ENCODE assay signal across 26 cellular contexts in genomic region chr4:20462426-20463175, GRCh38.
DNase-seq lines count a peak whose midpoint lies in the region; ATAC-seq and TF ChIP-seq lines count a peak whose summit lies in the region.
"Had no signal": no experiment of that assay in that cellular context is flagged by ENCODE, and none has a peak within 500 bp of the region (broad histone marks: within the 10 kb centered on the region; RNA-seq: fewer than 3 reads in every experiment).

No MANE protein-coding gene starts in this region.

- H3K36me3 ChIP-seq in osteoblast (ENCODE audit: insufficient read depth, low read length) (no peaks in the 10 kb centered on the region), left lung (no peaks in the 10 kb centered on the region)
- H3K36me3 ChIP-seq: BLaER1 treated with 17β-estradiol and CSF1 and Interleukin-3, amounts not matched to agents 10 nM and 100 nM; gastroesophageal sphincter; MG63; neutrophil; Peyer's patch; tibial artery had no signal

- H3K27ac ChIP-seq in osteoblast (ENCODE audit: low read depth, low read length) (no peak overlapping the region), left lung (no peak overlapping the region)
- H3K27ac ChIP-seq: BLaER1 treated with 17β-estradiol and CSF1 and Interleukin-3, amounts not matched to agents 10 nM and 100 nM; gastroesophageal sphincter; neutrophil; Peyer's patch; tibial artery had no signal

- H3K27me3 ChIP-seq in osteoblast (ENCODE audit: insufficient read depth, low read length) = no peaks in the 10 kb centered on the region
- no peaks in the 10 kb centered on the region for H3K27me3 ChIP-seq in left lung
- H3K27me3 ChIP-seq: BLaER1 treated with 17β-estradiol and CSF1 and Interleukin-3, amounts not matched to agents 10 nM and 100 nM; gastroesophageal sphincter; MG63; neutrophil; Peyer's patch; tibial artery had no signal

- DNase-seq in AG10803 (ENCODE audit: low read depth) (peak; percentile 21), RPMI7951 (ENCODE audit: low read depth) (peak; percentile 6), choroid plexus epithelial cell (ENCODE audit: low read depth) (peak; percentile 65), iris pigment epithelial cell (ENCODE audit: low read depth) (peak; percentile 74), osteoblast (ENCODE audit: insufficient read length, low spot score, missing footprints) (no peak), left lung (no peak)
- no peak for DNase-seq in activated naive CD4-positive, alpha-beta T cell treated with Interleukin-2 at 50 U/mL for 16 hours
- DNase-seq: activated CD4-positive, alpha-beta T cell treated with anti-CD3 and anti-CD28 coated beads, Interleukin-2, amount 50 U/mL, for 48 hours; activated CD8-positive, alpha-beta memory T cell treated with anti-CD3 and anti-CD28 coated beads, Interleukin-2, amount 50 U/mL, for 48 hours; activated naive CD8-positive, alpha-beta T cell treated with anti-CD3 and anti-CD28 coated beads, Interleukin-2, amount 10 ng/mL, durations not matched to agents 7 days and 5 days; kidney; mesenchymal stem cell; MG63; NCI-H1417; NCI-H2081 treated with DMSO at 0.1 percent for 48 hours; NCI-H446 treated with DMSO at 0.1 percent for 48 hours; Peyer's patch; retina; stimulated activated CD4-positive, alpha-beta T cell treated with anti-CD3 and anti-CD28 coated beads, Interleukin-4, amount 100 ng/mL, for 4 hours; stimulated activated naive CD8-positive, alpha-beta T cell treated with anti-CD3 and anti-CD28 coated beads, Interleukin-15, Interleukin-2, amounts not matched to agents 100 U/mL and 50 U/mL, for 24 hours; tibial artery had no signal

- ATAC-seq in GM21515 (IDR thresholded peaks at IDR 0.05; ENCODE audit: unreplicated experiment) = no peak
- no peak for ATAC-seq in left lung
- ATAC-seq: gastroesophageal sphincter; stimulated activated naive CD8-positive, alpha-beta T cell treated with anti-CD3 and anti-CD28 coated beads, Interleukin-15, Interleukin-2, amounts not matched to agents 100 U/mL and 50 U/mL, for 24 hours; WTC11 had no signal

- H3K4me1 ChIP-seq in osteoblast (ENCODE audit: insufficient read depth, low read length) (peaks cover 19% of the 10 kb centered on the region), left lung (no peaks in the 10 kb centered on the region)
- H3K4me1 ChIP-seq: BLaER1 treated with 17β-estradiol and CSF1 and Interleukin-3, amounts not matched to agents 10 nM and 100 nM; Peyer's patch; tibial artery had no signal

- no peak for TF ChIP-seq CTCF in AG10803 (conservative IDR thresholded peaks at IDR 0.05; ENCODE audit: low read length)
- TF ChIP-seq CTCF in choroid plexus epithelial cell (conservative IDR thresholded peaks at IDR 0.05; ENCODE audit: low read depth, low read length) = no peak
- no peak for TF ChIP-seq CTCF in osteoblast (IDR thresholded peaks at IDR 0.05; ENCODE audit: extremely low read depth, low read depth, low read length)
- no peak for TF ChIP-seq CTCF in left lung (IDR thresholded peaks at IDR 0.05)

- H2AFZ ChIP-seq in osteoblast (ENCODE audit: low read length) = no peak overlapping the region

- peaks cover 24% of the 10 kb centered on the region for H3K79me2 ChIP-seq in osteoblast (ENCODE audit: insufficient read depth, low read length)

- no peak overlapping the region for H3K4me2 ChIP-seq in osteoblast (ENCODE audit: insufficient read depth, low read length)
- H3K4me2 ChIP-seq: BLaER1 treated with 17β-estradiol and CSF1 and Interleukin-3, amounts not matched to agents 10 nM and 100 nM had no signal

- no peaks in the 10 kb centered on the region for H3K9me3 ChIP-seq in osteoblast (ENCODE audit: low read depth, low read length)
- no peaks in the 10 kb centered on the region for H3K9me3 ChIP-seq in left lung
- H3K9me3 ChIP-seq: BLaER1 treated with 17β-estradiol and CSF1 and Interleukin-3, amounts not matched to agents 10 nM and 100 nM; gastroesophageal sphincter; MG63; neutrophil; Peyer's patch; tibial artery had no signal

- H4K20me1 ChIP-seq in osteoblast (ENCODE audit: insufficient read depth, low read length) = peaks cover 16% of the 10 kb centered on the region
- H4K20me1 ChIP-seq: BLaER1 treated with 17β-estradiol and CSF1 and Interleukin-3, amounts not matched to agents 10 nM and 100 nM had no signal

- intact Hi-C loops in left lung (cut with DNase I) = no loop called here

- H3K4me3 ChIP-seq in AG10803 (ENCODE audit: low read length) (no peak overlapping the region), choroid plexus epithelial cell (ENCODE audit: low read depth, low read length) (no peak overlapping the region), osteoblast (ENCODE audit: insufficient read depth, low read length) (no peak overlapping the region), left lung (no peak overlapping the region)
- H3K4me3 ChIP-seq: BLaER1 treated with 17β-estradiol and CSF1 and Interleukin-3, amounts not matched to agents 10 nM and 100 nM; gastroesophageal sphincter; MG63; Peyer's patch; tibial artery had no signal

Comparison
In these comparisons a context has a peak if more than half of its experiments do, and no peak if none do; other contexts are left out.
1. DNase-seq: peak in AG10803 (single experiment), RPMI7951 (single experiment), choroid plexus epithelial cell (single experiment) and iris pigment epithelial cell (single experiment); none in activated naive CD4-positive, alpha-beta T cell treated with Interleukin-2 at 50 U/mL for 16 hours (single experiment), osteoblast (single experiment) and left lung (0 of 2).